13 cellular contexts compared by ENCODE assay signal in the genomic region with DNA sequence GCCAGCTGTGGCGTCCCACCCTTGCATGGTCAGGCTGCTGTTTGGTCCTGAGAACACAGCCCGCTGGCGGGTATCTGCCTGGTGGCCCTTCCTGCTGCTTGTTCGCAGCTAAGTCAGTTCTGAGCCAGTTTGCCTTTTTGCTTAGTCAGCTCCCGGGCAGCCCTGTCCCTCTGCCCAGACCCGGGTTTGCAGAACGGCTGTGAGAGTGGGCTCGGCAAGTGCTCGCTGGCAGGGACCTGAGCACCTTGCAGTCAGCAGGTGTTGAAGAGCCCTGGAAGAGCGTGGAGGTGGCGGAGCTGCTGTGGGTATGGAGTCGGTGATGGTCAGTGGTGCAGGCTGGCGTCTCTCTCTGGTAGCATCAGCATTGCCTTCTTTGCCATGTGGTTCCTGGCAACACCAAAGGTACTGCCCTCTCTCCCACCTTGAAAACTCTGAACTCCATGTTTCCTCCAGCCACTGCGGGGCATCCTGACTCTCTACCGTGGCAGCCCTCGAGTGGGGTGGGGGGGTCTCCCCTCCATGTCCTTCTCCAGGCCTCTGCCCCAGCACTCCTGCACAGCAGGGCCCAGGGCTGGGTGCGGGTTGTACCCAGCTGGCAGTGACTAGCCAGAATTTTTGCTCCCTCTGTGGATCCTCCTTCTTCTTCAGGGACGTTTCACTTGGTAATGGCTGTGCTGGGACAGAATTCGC. TPM values are rescaled to one million over a fixed set of nuclear protein-coding genes. Genes with fewer than 3 reads are reported as not detected.
DNase-seq lines count a peak whose midpoint lies in the region; ATAC-seq and TF ChIP-seq lines count a peak whose summit lies in the region.
"Had no signal": no experiment of that assay in that cellular context is flagged by ENCODE, and none has a peak within 500 bp of the region (broad histone marks: within the 10 kb centered on the region; RNA-seq: fewer than 3 reads in every experiment).

No MANE protein-coding gene starts in this region.

- peaks cover 4% of the 10 kb centered on the region for H3K27me3 ChIP-seq in H7 (ENCODE audit: control insufficient read depth, insufficient read depth, low read length)
- no peaks in the 10 kb centered on the region for H3K27me3 ChIP-seq in psoas muscle (ENCODE audit: insufficient read depth in 3 of 3, low read length in 2 of 3)
- no peaks in the 10 kb centered on the region for H3K27me3 ChIP-seq in HAP-1 (ENCODE audit: low read depth)

- 58 to 76% (median 65%) methylated on average over 19 of the region's 19 CpGs for WGBS in psoas muscle, 3 donors

- in situ Hi-C loops in HAP-1 (cut with MboI; ENCODE audit: low sequenced_read_pairs) = no loop called here

- DNase-seq in activated CD8-positive, alpha-beta memory T cell treated with anti-CD3 and anti-CD28 coated beads, Interleukin-2, amount 50 U/mL, for 4 hours = peak; percentile 10
- DNase-seq in activated CD8-positive, alpha-beta memory T cell treated with anti-CD3 and anti-CD28 coated beads, Interleukin-2, amount 50 U/mL, for 48 hours = no peak
- DNase-seq in H7 (peak; percentile 72), coronary artery (ENCODE audit: low spot score) (no peak), psoas muscle (peak; percentile 13 to 46), HAP-1 (ENCODE audit: low spot score in 2 of 2) (no peak), ureter (ENCODE audit: low spot score) (no peak)
- no peak for DNase-seq in stimulated activated CD4-positive, alpha-beta T cell treated with anti-CD3 and anti-CD28 coated beads, Interleukin-4, amount 100 ng/mL, for 24 hours
- DNase-seq: ACHN; DMS153; NK-92 treated with Interleukin-12 subunit alpha and Interleukin-12 subunit beta, amount 100 ng/mL, for 24 hours; occipital lobe; SW 1271 had no signal

- no peak overlapping the region for H3K4me3 ChIP-seq in H7 (ENCODE audit: insufficient read depth, low read depth, low read length)
- H3K4me3 ChIP-seq in coronary artery = peak overlapping the region; percentile 46
- no peak overlapping the region for H3K4me3 ChIP-seq in psoas muscle
- H3K4me3 ChIP-seq in HAP-1 = no peak overlapping the region

- H3K9me3 ChIP-seq in psoas muscle (no peaks in the 10 kb centered on the region), HAP-1 (no peaks in the 10 kb centered on the region)

- intact Hi-C loops in psoas muscle (cut with DNase I) = loop anchor here in 1 of 2 donors (5.0 kb wide), 1 partner anchor 35 kb away; no protein-coding TSS in a partner anchor

- H3K36me3 ChIP-seq in H7 (replicated peaks; ENCODE audit: control insufficient read depth, insufficient read depth, low read length) (no peaks in the 10 kb centered on the region), psoas muscle (ENCODE audit: insufficient read depth in 1 of 2, low read depth in 1 of 2) (no peaks in the 10 kb centered on the region), HAP-1 (replicated peaks) (peaks cover 4% of the 10 kb centered on the region; the same call in 1 of the 2 replicates)

- TF ChIP-seq CTCF in coronary artery (IDR thresholded peaks at IDR 0.05) = no peak
- TF ChIP-seq CTCF in psoas muscle (IDR thresholded peaks at IDR 0.05) = no peak

- H3K4me1 ChIP-seq in psoas muscle (peaks cover 68% of the 10 kb centered on the region), HAP-1 (peaks cover 22% of the 10 kb centered on the region)

- H3K27ac ChIP-seq in coronary artery (peak overlapping the region; percentile 19 to 79), psoas muscle (no peak overlapping the region)

- ATAC-seq in psoas muscle = no peak

RNA-seq across cellular contexts. Expression of gene INPP5A, which starts 4.6 kb away (rescaled TPM):
- 21.0 and 29.2 TPM in 2 replicates for total RNA-seq in H7 (2014; rRNA removed; shearing (Covaris generic))
- total RNA-seq in psoas muscle (10 to 100 TPM; 38.2 to 48.8 (median 42.2) TPM), ureter (63.5 TPM)
- 10 to 100 TPM; 15.1 to 44.3 (median 29.5) TPM for polyA plus RNA-seq in psoas muscle

Comparison
In these comparisons a context has a peak if more than half of its experiments do, and no peak if none do; other contexts are left out.
1. DNase-seq: peak in activated CD8-positive, alpha-beta memory T cell treated with anti-CD3 and anti-CD28 coated beads, Interleukin-2, amount 50 U/mL, for 4 hours (single experiment), H7 (single experiment) and psoas muscle (2 of 2); none in activated CD8-positive, alpha-beta memory T cell treated with anti-CD3 and anti-CD28 coated beads, Interleukin-2, amount 50 U/mL, for 48 hours (single experiment), coronary artery (single experiment), HAP-1 (0 of 2), ureter (single experiment) and stimulated activated CD4-positive, alpha-beta T cell treated with anti-CD3 and anti-CD28 coated beads, Interleukin-4, amount 100 ng/mL, for 24 hours (single experiment).